ENCODE assay signal across 1 cellular context in genomic region chr11:11669447-11669846, GRCh38.
TF ChIP-seq lines count a peak whose summit lies in the region.

No MANE protein-coding gene starts in this region.

TF ChIP-seq in GM23338, 12 proteins besides CTCF, POLR2A, EP300 and RAD21 (continued from another document):
- TF ChIP-seq ETS1 (IDR thresholded peaks at IDR 0.05) (no peak), ZNF462 (CRISPR knock-in tag; IDR thresholded peaks at IDR 0.05) (no peak), EZH2phosphoT487 (IDR thresholded peaks at IDR 0.05; ENCODE audit: unreplicated experiment) (no peak), EZH2 (IDR thresholded peaks at IDR 0.05; ENCODE audit: low read depth, unreplicated experiment) (no peak), REST (IDR thresholded peaks at IDR 0.05; ENCODE audit: unreplicated experiment) (no peak), NANOG (IDR thresholded peaks at IDR 0.05; ENCODE audit: borderline replicate concordance) (no peak), JUNB (IDR thresholded peaks at IDR 0.05; ENCODE audit: unreplicated experiment) (no peak), ZNF114 (CRISPR knock-in tag; IDR thresholded peaks at IDR 0.05) (no peak)
